36 cellular contexts compared by ENCODE assay signal in the genomic region with DNA sequence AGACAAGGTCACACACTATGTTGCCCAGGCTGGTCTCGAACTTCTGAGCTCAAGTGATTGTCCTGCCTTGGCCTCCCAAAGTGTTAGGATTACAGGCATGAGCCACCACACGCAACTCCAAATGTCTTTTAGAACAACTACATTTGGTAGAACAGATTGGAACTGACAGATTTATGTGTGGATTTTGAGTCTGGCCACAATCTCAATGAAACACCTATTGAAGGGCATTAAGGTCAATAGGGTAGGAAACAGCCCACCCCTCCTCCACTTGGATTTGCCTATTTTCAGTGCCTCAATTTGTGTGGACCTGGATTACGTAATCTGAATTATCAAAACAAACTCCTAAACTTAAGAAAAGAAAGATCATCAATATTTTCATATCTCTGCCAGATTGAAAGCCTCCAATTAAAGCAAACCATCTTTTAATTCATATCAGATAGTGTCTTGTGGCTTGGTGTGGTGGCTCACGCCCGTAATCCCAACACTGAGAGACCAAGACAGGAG. TPM values are rescaled to one million over a fixed set of nuclear protein-coding genes. Genes with fewer than 3 reads are reported as not detected.
"Had no signal": no experiment of that assay in that cellular context is flagged by ENCODE, and none has a peak within 500 bp of the region (broad histone marks: within the 10 kb centered on the region; RNA-seq: fewer than 3 reads in every experiment).

No MANE protein-coding gene starts in this region.

- H3K36me3 ChIP-seq: adrenal gland, brain microvascular endothelial cell, breast epithelium had no signal

- H3K27me3 ChIP-seq: adrenal gland, body of pancreas, brain microvascular endothelial cell, breast epithelium had no signal

- H3K4me3 ChIP-seq: adrenal gland, body of pancreas, breast epithelium had no signal

- ATAC-seq: activated CD8-positive, alpha-beta T cell treated with anti-CD3 and anti-CD28 coated beads for 36 hours; activated naive CD4-positive, alpha-beta T cell treated with anti-CD3 and anti-CD28 coated beads, Interleukin-2, amount 50 U/mL, for 72 hours; activated T-cell treated with anti-CD3 and anti-CD28 coated beads, Interleukin-2, amount 50 U/mL, for 4 hours; activated T-cell treated with anti-CD3 and anti-CD28 coated beads, Interleukin-2, amount 50 U/mL, for 72 hours; activated T-helper 17 cell treated with anti-CD3 and anti-CD28 coated beads, Interleukin-2, amount 50 U/mL, for 72 hours; body of pancreas had no signal

- DNase-seq: activated B cell treated with CpG ODN at 0.5 μM for 24 hours; activated CD4-positive, alpha-beta memory T cell treated with anti-CD3 and anti-CD28 coated beads for 36 hours; activated CD4-positive, alpha-beta T cell treated with anti-CD3 and anti-CD28 coated beads for 4 hours; activated CD4-positive, alpha-beta T cell treated with anti-CD3 and anti-CD28 coated beads, Interleukin-2, amount 10 ng/mL, durations not matched to agents 24 days and 14 days; activated CD4-positive, alpha-beta T cell treated with anti-CD3 and anti-CD28 coated beads, Interleukin-2, amount 50 U/mL, for 1 hour; activated CD4-positive, alpha-beta T cell treated with anti-CD3 and anti-CD28 coated beads, Interleukin-2, amount 50 U/mL, for 4 hours; activated CD4-positive, CD25-positive, alpha-beta regulatory T cell treated with anti-CD3 and anti-CD28 coated beads, Interleukin-2, amount 50 U/mL, for 72 hours; activated CD8-positive, alpha-beta memory T cell treated with anti-CD3 and anti-CD28 coated beads, Interleukin-2, amount 50 U/mL, for 4 hours; activated CD8-positive, alpha-beta T cell treated with anti-CD3 and anti-CD28 coated beads for 36 hours; activated effector memory CD4-positive, alpha-beta T cell treated with anti-CD3 and anti-CD28 coated beads, Interleukin-2, amount 50 U/mL, for 16 hours; activated gamma-delta T cell treated with Interleukin-2 at 50 U/mL for 16 hours; activated naive CD4-positive, alpha-beta T cell; activated naive CD4-positive, alpha-beta T cell treated with anti-CD3 and anti-CD28 coated beads for 36 hours; activated naive CD4-positive, alpha-beta T cell treated with anti-CD3 and anti-CD28 coated beads, Interleukin-2, amount 50 U/mL, for 16 hours; activated naive CD8-positive, alpha-beta T cell treated with anti-CD3 and anti-CD28 coated beads for 36 hours; activated T-cell treated with anti-CD3 and anti-CD28 coated beads for 4 hours; activated T-cell treated with anti-CD3 and anti-CD28 coated beads, Interleukin-2, amount 50 U/mL, for 1 hour; activated T-cell treated with anti-CD3 and anti-CD28 coated beads, Interleukin-2, amount 50 U/mL, for 4 hours; activated T-cell treated with anti-CD3 and anti-CD28 coated beads, Interleukin-2, amount 50 U/mL, for 72 hours; adrenal gland; amniotic stem cell; aorta; body of pancreas; brain microvascular endothelial cell; central memory CD4-positive, alpha-beta T cell; T-helper 1 cell; T-helper 2 cell; T-helper 9 cell had no signal

- H3K4me1 ChIP-seq: adrenal gland, body of pancreas, breast epithelium had no signal

- H3K27ac ChIP-seq: adrenal gland, body of pancreas, brain microvascular endothelial cell, breast epithelium, VCaP had no signal

- FAIRE-seq: astrocyte, TTC549 had no signal

- H3K9me3 ChIP-seq: adrenal gland, body of pancreas, breast epithelium had no signal

RNA-seq across cellular contexts. Expression of a gene that starts 29.2 kb away (rescaled TPM):
- total RNA-seq: activated B cell treated with CpG ODN at 0.5 μM for 24 hours; activated CD4-positive, alpha-beta memory T cell treated with anti-CD3 and anti-CD28 coated beads for 36 hours; activated CD4-positive, alpha-beta T cell treated with anti-CD3 and anti-CD28 coated beads, Interleukin-2, amount 10 ng/mL, durations not matched to agents 24 days and 14 days; activated CD8-positive, alpha-beta memory T cell treated with anti-CD3 and anti-CD28 coated beads for 36 hours; activated CD8-positive, alpha-beta T cell treated with anti-CD3 and anti-CD28 coated beads for 36 hours; activated naive CD4-positive, alpha-beta T cell treated with anti-CD3 and anti-CD28 coated beads for 36 hours; activated naive CD4-positive, alpha-beta T cell treated with anti-CD3 and anti-CD28 coated beads, Interleukin-2, amount 50 U/mL, for 72 hours; activated naive CD8-positive, alpha-beta T cell treated with anti-CD3 and anti-CD28 coated beads for 36 hours; activated T-cell treated with anti-CD3 and anti-CD28 coated beads, Interleukin-2, amount 50 U/mL, for 4 hours; activated T-cell treated with anti-CD3 and anti-CD28 coated beads, Interleukin-2, amount 50 U/mL, for 72 hours; activated T-helper 1 cell treated with anti-CD3 and anti-CD28 coated beads, Interleukin-12 subunit alpha, Interleukin-12 subunit beta, Interleukin-2, Interleukin-4 antibody, amounts not matched to agents 30 ng/mL and 10 ng/mL and 1 ng/mL, durations not matched to agents 14 hours and 24 hours and 36 hours; body of pancreas had no signal
- polyA plus RNA-seq: aorta had no signal
